In genomic region chr10:34648919-34649318, GRCh38 we compare ENCODE assay signal across 24 cellular contexts.
"Had no signal": no experiment of that assay in that cellular context is flagged by ENCODE, and none has a peak within 500 bp of the region (broad histone marks: within the 10 kb centered on the region; RNA-seq: fewer than 3 reads in every experiment).

No MANE protein-coding gene starts in this region.

- H3K4me1 ChIP-seq: breast epithelium had no signal

- DNase-seq: activated CD4-positive, alpha-beta T cell treated with anti-CD3 and anti-CD28 coated beads for 4 hours; activated CD4-positive, alpha-beta T cell treated with anti-CD3 and anti-CD28 coated beads, Interleukin-2, amount 50 U/mL, for 4 hours; activated CD4-positive, CD25-positive, alpha-beta regulatory T cell; activated CD8-positive, alpha-beta memory T cell treated with anti-CD3 and anti-CD28 coated beads, Interleukin-2, amount 50 U/mL, for 48 hours; activated CD8-positive, alpha-beta T cell treated with anti-CD3 and anti-CD28 coated beads, Interleukin-2, amount 10 ng/mL, durations not matched to agents 7 days and 5 days; activated T-cell treated with anti-CD3 and anti-CD28 coated beads, Interleukin-2, amount 50 U/mL, for 1 hour; aorta; caudate nucleus; MG63; MV-4-11; NCI-H1092 treated with DMSO at 0.1 percent for 48 hours; NCI-H1417 treated with DMSO at 0.1 percent for 48 hours; NCI-H1694 treated with DMSO at 0.1 percent for 48 hours; NCI-H2029 treated with DMSO at 0.1 percent for 48 hours; NCI-H345; NCI-H510A; NCI-H526 treated with DMSO at 0.1 percent for 48 hours; T-cell; T-helper 2 cell; T1000 had no signal

- ATAC-seq: activated CD8-positive, alpha-beta T cell treated with anti-CD3 and anti-CD28 coated beads, Interleukin-2, amount 10 ng/mL, durations not matched to agents 7 days and 5 days; Right ventricle myocardium inferior; T-cell had no signal

- H3K9me3 Mint-ChIP-seq: activated naive CD4-positive, alpha-beta T cell treated with anti-CD3 and anti-CD28 coated beads, Interleukin-2, amount 50 U/mL, for 24 hours; T-cell had no signal

- H3K36me3 Mint-ChIP-seq: activated naive CD4-positive, alpha-beta T cell treated with anti-CD3 and anti-CD28 coated beads, Interleukin-2, amount 50 U/mL, for 24 hours; T-cell had no signal

- H3K27ac Mint-ChIP-seq: activated CD8-positive, alpha-beta T cell treated with anti-CD3 and anti-CD28 coated beads, Interleukin-2, amount 10 ng/mL, durations not matched to agents 7 days and 5 days; activated naive CD4-positive, alpha-beta T cell treated with anti-CD3 and anti-CD28 coated beads, Interleukin-2, amount 50 U/mL, for 24 hours; T-cell had no signal

- H3K27ac ChIP-seq: breast epithelium, SK-N-MC had no signal

- H3K4me1 Mint-ChIP-seq: activated naive CD4-positive, alpha-beta T cell treated with anti-CD3 and anti-CD28 coated beads, Interleukin-2, amount 50 U/mL, for 24 hours; T-cell had no signal

- H3K27me3 ChIP-seq: breast epithelium, MG63 had no signal

- H3K9me3 ChIP-seq: breast epithelium, MG63 had no signal

- H3K4me3 ChIP-seq: breast epithelium, MG63, SK-N-MC had no signal

- H3K36me3 ChIP-seq: breast epithelium, MG63 had no signal

- H3K4me3 Mint-ChIP-seq: activated CD8-positive, alpha-beta T cell treated with anti-CD3 and anti-CD28 coated beads, Interleukin-2, amount 10 ng/mL, durations not matched to agents 7 days and 5 days; activated naive CD4-positive, alpha-beta T cell treated with anti-CD3 and anti-CD28 coated beads, Interleukin-2, amount 50 U/mL, for 24 hours; T-cell had no signal

- H3K27me3 Mint-ChIP-seq: activated naive CD4-positive, alpha-beta T cell treated with anti-CD3 and anti-CD28 coated beads, Interleukin-2, amount 50 U/mL, for 24 hours had no signal
